In the genomic region with DNA sequence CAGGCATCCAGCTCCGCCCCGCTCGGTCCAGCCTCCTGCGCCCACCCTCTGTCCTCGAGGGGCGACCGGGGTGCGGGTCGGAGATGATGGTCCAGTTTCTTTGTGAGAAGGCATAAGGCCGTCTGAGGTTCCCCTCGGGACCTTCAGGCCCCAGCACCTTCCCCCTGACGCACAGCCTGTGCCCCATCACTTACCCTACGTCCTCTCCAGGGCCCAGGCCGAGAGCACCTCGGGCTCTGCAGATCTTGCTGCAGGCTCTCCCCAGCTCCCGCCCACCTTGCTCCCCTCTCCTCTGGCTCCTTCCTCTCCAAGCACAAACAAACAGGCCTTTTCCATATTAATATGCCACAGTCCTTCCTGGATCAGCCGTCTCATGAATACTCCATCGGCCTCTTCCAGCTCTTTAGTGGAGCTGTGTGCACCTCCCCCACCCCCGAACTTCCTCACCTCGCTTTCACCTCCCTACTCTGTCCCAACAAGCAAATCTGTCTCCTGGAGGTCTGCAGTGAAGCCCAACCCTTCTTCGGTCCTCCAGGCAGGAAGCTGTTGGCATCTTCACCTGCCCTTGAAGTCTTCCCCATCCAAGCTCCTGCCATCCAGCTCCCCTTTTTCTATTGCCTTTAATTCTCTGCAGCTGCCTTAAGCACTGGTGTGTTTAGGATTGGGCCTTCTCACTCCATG, we compare ENCODE assay signal across 9 cellular contexts. TPM values are rescaled to one million over a fixed set of nuclear protein-coding genes. Genes with fewer than 3 reads are reported as not detected.
DNase-seq lines count a peak whose midpoint lies in the region; ATAC-seq, FAIRE-seq and TF ChIP-seq lines count a peak whose summit lies in the region.
"Had no signal": no experiment of that assay in that cellular context is flagged by ENCODE, and none has a peak within 500 bp of the region (broad histone marks: within the 10 kb centered on the region; RNA-seq: fewer than 3 reads in every experiment).

No MANE protein-coding gene starts in this region.

- TF ChIP-seq EP300 in A549 (IDR thresholded peaks at IDR 0.05) = no peak

- no peak for TF ChIP-seq RAD21 in A549 (conservative IDR thresholded peaks at IDR 0.05 in 1 of 2, IDR thresholded peaks at IDR 0.05 in 1 of 2)

- H3K4me3 Mint-ChIP-seq in naive thymus-derived CD4-positive, alpha-beta T cell = peak overlapping the region; percentile 63 to 95 (median 80)

- no peaks in the 10 kb centered on the region for H3K27me3 ChIP-seq in naive thymus-derived CD4-positive, alpha-beta T cell (ENCODE audit: control insufficient read depth in 2 of 2, insufficient read depth in 2 of 2, low read length in 2 of 2)

- intact Hi-C loops in naive thymus-derived CD4-positive, alpha-beta T cell (cut with micrococcal nuclease) = loop anchor here in 1 of 2 donors (5.0 kb wide), 1 partner anchor 70 kb away; no protein-coding TSS in a partner anchor

- DNase-seq in A549 (ENCODE audit: low read depth in 1 of 2, low spot score in 1 of 2) (no peak), GM12891 (ENCODE audit: insufficient read length, low spot score) (no peak), astrocyte of the cerebellum (ENCODE audit: low read depth) (no peak), NCI-H1048 (lab: John Stamatoyannopoulos, UW) (no peak), Kasumi-1 (lab: John Stamatoyannopoulos, UW) (no peak), GM19238 (ENCODE audit: insufficient read length, low spot score) (no peak)
- DNase-seq in naive thymus-derived CD4-positive, alpha-beta T cell = no peak
- no peak for DNase-seq in activated CD4-positive, CD25-positive, alpha-beta regulatory T cell treated with anti-CD3 and anti-CD28 coated beads, Interleukin-2, amount 50 U/mL, for 72 hours

- POLR2A ChIA-PET in A549 (lab: Yijun Ruan, JAX) = no interaction called here
- POLR2A ChIA-PET in naive thymus-derived CD4-positive, alpha-beta T cell (lab: Charles Lee) = interaction anchor here (0.6 to 3.0 kb wide), 5 partner anchors 21 to 165 kb away, joined by 3 to 17 read pairs (median 4); partner anchors contain the start of gene SMAP2

- TF ChIP-seq CTCF in A549 (IDR thresholded peaks at IDR 0.05) (no peak), astrocyte of the cerebellum (IDR thresholded peaks at IDR 0.05; ENCODE audit: low read depth, low read length, missing control alignments) (no peak)

- no peak overlapping the region for H3K27ac ChIP-seq in A549
- H3K27ac ChIP-seq in naive thymus-derived CD4-positive, alpha-beta T cell (ENCODE audit: low read depth, low read length) = no peak overlapping the region
- H3K27ac ChIP-seq: KMS-11 had no signal

- H3K36me3 ChIP-seq in naive thymus-derived CD4-positive, alpha-beta T cell (ENCODE audit: control insufficient read depth in 2 of 3, insufficient read depth in 3 of 3, low read length in 3 of 3) = no peaks in the 10 kb centered on the region

- peaks cover 0 to 7% (median 0%) of the 10 kb centered on the region in 5 donors for H3K36me3 Mint-ChIP-seq in naive thymus-derived CD4-positive, alpha-beta T cell

- peak overlapping the region; percentile 94; the same call in 1 of the 3 replicates for H3K4me2 ChIP-seq in A549
- H3K4me2 ChIP-seq: KMS-11 had no signal

- peaks cover 7 to 36% (median 13%) of the 10 kb centered on the region in 5 donors for H3K27me3 Mint-ChIP-seq in naive thymus-derived CD4-positive, alpha-beta T cell

- H3K27ac Mint-ChIP-seq in naive thymus-derived CD4-positive, alpha-beta T cell = peak overlapping the region in 5 of 9 donors; percentile 6 to 88 (median 45)

- 89% methylated on average over 20 of the region's 21 CpGs for WGBS in A549 (ENCODE audit: missing lambda C conversion rate)

- TF ChIP-seq POLR2A in A549 (IDR thresholded peaks at IDR 0.05; ENCODE audit: low read length) (no peak), GM12891 (IDR thresholded peaks at IDR 0.05; ENCODE audit: low read depth, low read length) (no peak)

- H3K4me1 ChIP-seq in A549 = no peaks in the 10 kb centered on the region
- peaks cover 7% of the 10 kb centered on the region in 2 donors for H3K4me1 ChIP-seq in naive thymus-derived CD4-positive, alpha-beta T cell (ENCODE audit: control insufficient read depth in 2 of 2, insufficient read depth in 2 of 2, low read length in 2 of 2)

- no peak overlapping the region; the same call in 2 of the 3 replicates for H3K4me3 ChIP-seq in A549
- peak overlapping the region; percentile 45 for H3K4me3 ChIP-seq in astrocyte of the cerebellum (ENCODE audit: low read depth, low read length)
- no peak overlapping the region for H3K4me3 ChIP-seq in naive thymus-derived CD4-positive, alpha-beta T cell (ENCODE audit: low read length)

- no peak for ATAC-seq in A549
- ATAC-seq in naive thymus-derived CD4-positive, alpha-beta T cell = no peak

- no peaks in the 10 kb centered on the region for H3K9me3 ChIP-seq in A549
- H3K9me3 ChIP-seq in naive thymus-derived CD4-positive, alpha-beta T cell (ENCODE audit: control insufficient read depth in 2 of 3, low read length in 3 of 3) = no peaks in the 10 kb centered on the region

- H3K4me1 Mint-ChIP-seq in naive thymus-derived CD4-positive, alpha-beta T cell = peaks cover 11 to 51% (median 33%) of the 10 kb centered on the region in 7 donors

- FAIRE-seq in A549 (lab: Jason Lieb, UNC) = no peak
- FAIRE-seq in GM12891 (lab: Jason Lieb, UNC) = peak; percentile 75

- CTCF ChIA-PET in A549 (lab: Yijun Ruan, JAX) = interaction anchor here (0.9 to 4.7 kb wide), 4 partner anchors 21 to 173 kb away, joined by 3 to 24 read pairs (median 10); no protein-coding TSS in a partner anchor
- CTCF ChIA-PET in naive thymus-derived CD4-positive, alpha-beta T cell (lab: Charles Lee) = interaction anchor here (1.6 to 6.7 kb wide), 3 partner anchors 20 to 87 kb away, joined by 3 to 52 read pairs (median 17); no protein-coding TSS in a partner anchor

- in situ Hi-C loops in astrocyte of the cerebellum (cut with HindIII; ENCODE audit: low sequenced_read_pairs) = no loop called here

- peaks cover 0 to 1% (median 0%) of the 10 kb centered on the region in 11 donors for H3K9me3 Mint-ChIP-seq in naive thymus-derived CD4-positive, alpha-beta T cell

TF ChIP-seq in A549, 52 proteins besides CTCF, POLR2A, EP300 and RAD21:
- TF ChIP-seq SREBF2 (IDR thresholded peaks at IDR 0.05) (no peak), ZC3H11A (IDR thresholded peaks at IDR 0.05) (no peak), CEBPB (IDR thresholded peaks at IDR 0.05) (no peak), MAX (IDR thresholded peaks at IDR 0.05) (no peak), BHLHE40 (IDR thresholded peaks at IDR 0.05; ENCODE audit: low read depth, low read length) (no peak)

TF ChIP-seq in GM12891, 5 proteins besides CTCF, POLR2A, EP300 and RAD21:
- no peak for TF ChIP-seq POU2F2 (IDR thresholded peaks at IDR 0.05; ENCODE audit: low read depth, low read length)
- no peak for TF ChIP-seq SPI1 (IDR thresholded peaks at IDR 0.05; ENCODE audit: low read depth, low read length)
- no peak for TF ChIP-seq PAX5 (IDR thresholded peaks at IDR 0.05; ENCODE audit: insufficient read depth, low read length, severe bottlenecking)
- TF ChIP-seq TAF1 (IDR thresholded peaks at IDR 0.05; ENCODE audit: low read depth, low read length) = no peak
- TF ChIP-seq POLR2AphosphoS5 (IDR thresholded peaks at IDR 0.05; ENCODE audit: low read depth, low read length) = no peak

RNA-seq across cellular contexts. Expression of gene COL9A2, which starts 0.4 kb away (rescaled TPM):
- 0.08 and 0.16 TPM in 2 replicates for polyA plus RNA-seq in A549 (2011; rRNA removed)
- polyA plus RNA-seq in A549 (2012; cell fraction: cytosol; rRNA removed) = 0.15 and 0.21 TPM in 2 replicates
- 0.40 and 0.60 TPM in 2 replicates for polyA plus RNA-seq in A549 (2012; cell fraction: nucleus; rRNA removed)
- 0.12 to 0.32 TPM (median 0.12 TPM) in 3 replicates for polyA plus RNA-seq in A549 (2017; fragmentation: RNase III; extraction: RNeasy Plus Mini Kit Qiagen cat#74134 plus additional on column Dnase treatment)
- polyA minus RNA-seq in A549 (2011; rRNA and poly(A)+ RNA removed) = 0.17 TPM in 1 of 2 replicates, not detected in the other
- polyA plus RNA-seq in GM12891 (2012; ENCODE audit: low read depth, missing spikeins) = 45.0 TPM
- 10 to 100 TPM in 1 of 5 experiments, 1 to 10 TPM in 3, under 1 TPM in 1; 0.97 to 14.6 (median 3.4) TPM for total RNA-seq in naive thymus-derived CD4-positive, alpha-beta T cell
- under 1 TPM; 0.43 to 0.55 TPM for polyA plus RNA-seq in naive thymus-derived CD4-positive, alpha-beta T cell

RNA-seq across cellular contexts. Expression of gene SMAP2, which starts 56.0 kb away (rescaled TPM):
- polyA plus RNA-seq in A549 (2011; rRNA removed) (7.7 and 8.3 TPM in 2 replicates), A549 (2017; fragmentation: RNase III; extraction: RNeasy Plus Mini Kit Qiagen cat#74134 plus additional on column Dnase treatment) (6.4 to 7.2 TPM (median 7.1 TPM) in 3 replicates)
- 3.7 and 5.0 TPM in 2 replicates for polyA plus RNA-seq in A549 (2012; cell fraction: cytosol; rRNA removed)
- 4.8 and 7.2 TPM in 2 replicates for polyA plus RNA-seq in A549 (2012; cell fraction: nucleus; rRNA removed)
- 7.4 and 11.1 TPM in 2 replicates for polyA minus RNA-seq in A549 (2011; rRNA and poly(A)+ RNA removed)
- polyA plus RNA-seq in GM12891 (2012; ENCODE audit: low read depth, missing spikeins) = 122 TPM
- 100 to 1,000 TPM; 144 to 210 (median 187) TPM for total RNA-seq in naive thymus-derived CD4-positive, alpha-beta T cell
- polyA plus RNA-seq in naive thymus-derived CD4-positive, alpha-beta T cell = 100 to 1,000 TPM; 226 to 542 TPM

RNA-seq across cellular contexts. Expression of gene ZMPSTE24, which starts 59.5 kb away (rescaled TPM):
- polyA plus RNA-seq in A549 (2011; rRNA removed) (40.5 and 61.3 TPM in 2 replicates), A549 (2017; fragmentation: RNase III; extraction: RNeasy Plus Mini Kit Qiagen cat#74134 plus additional on column Dnase treatment) (41.0 to 44.3 TPM (median 41.9 TPM) in 3 replicates)
- 9.1 TPM in 2 replicates for polyA plus RNA-seq in A549 (2012; cell fraction: cytosol; rRNA removed)
- polyA plus RNA-seq in A549 (2012; cell fraction: nucleus; rRNA removed) = 5.5 and 8.3 TPM in 2 replicates
- 18.9 and 21.3 TPM in 2 replicates for polyA minus RNA-seq in A549 (2011; rRNA and poly(A)+ RNA removed)
- polyA plus RNA-seq in GM12891 (2012; ENCODE audit: low read depth, missing spikeins) = 10.2 TPM
- 10 to 100 TPM in 4 of 5 experiments, 1 to 10 TPM in 1; 9.5 to 31.0 (median 14.1) TPM for total RNA-seq in naive thymus-derived CD4-positive, alpha-beta T cell
- 10 to 100 TPM; 14.5 to 19.2 TPM for polyA plus RNA-seq in naive thymus-derived CD4-positive, alpha-beta T cell

Comparison
In these comparisons a context has a peak if more than half of its experiments do, and no peak if none do; other contexts are left out.
1. RNA of gene SMAP2, which starts 56.0 kb away (polyA plus RNA-seq): 226 to 542 TPM in naive thymus-derived CD4-positive, alpha-beta T cell; 3.7 to 8.3 TPM in A549; every median in the first group is over 10 times any median in the second.